ENCODE assay signal across 22 cellular contexts in the genomic region with DNA sequence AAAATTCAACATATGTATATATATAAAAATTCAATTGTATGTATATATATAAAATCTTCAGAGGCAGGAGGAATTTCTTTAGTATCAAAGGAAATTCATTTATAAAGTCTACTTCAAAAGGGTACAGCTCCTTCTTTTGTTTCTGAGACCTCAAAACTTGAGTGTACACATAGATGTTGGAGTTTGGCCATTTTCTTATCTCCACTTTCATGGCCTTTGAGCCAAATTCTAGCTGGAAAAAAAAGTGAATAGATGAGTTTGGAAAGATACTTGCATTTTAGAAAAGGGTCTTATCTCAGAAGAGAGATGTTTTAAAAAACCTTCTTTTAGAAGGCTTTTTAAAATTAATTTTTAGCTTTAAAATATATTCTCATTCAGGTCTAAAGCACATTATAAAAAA.
DNase-seq lines count a peak whose midpoint lies in the region; ATAC-seq, FAIRE-seq and TF ChIP-seq lines count a peak whose summit lies in the region.
"Had no signal": no experiment of that assay in that cellular context is flagged by ENCODE, and none has a peak within 500 bp of the region (broad histone marks: within the 10 kb centered on the region; RNA-seq: fewer than 3 reads in every experiment).

No MANE protein-coding gene starts in this region.

- H3K36me3 Mint-ChIP-seq in astrocyte (ENCODE audit: low read depth, unreplicated experiment) = peaks cover 3% of the 10 kb centered on the region

- intact Hi-C loops in HepG2 (cut with micrococcal nuclease; ENCODE audit: unreplicated experiment) = loop anchor here (5.0 to 10.0 kb wide), 3 partner anchors 43 to 76 kb away; no protein-coding TSS in a partner anchor

- no peak overlapping the region for H3K27ac Mint-ChIP-seq in astrocyte (ENCODE audit: unreplicated experiment)
- H3K27ac Mint-ChIP-seq: B cell; CD4-positive, alpha-beta T cell; CD8-positive, alpha-beta T cell had no signal

- H3K4me2 ChIP-seq in astrocyte (ENCODE audit: low read length) = no peak overlapping the region
- H3K4me2 ChIP-seq in HepG2 (ENCODE audit: low read depth, low read length) = no peak overlapping the region
- H3K4me2 ChIP-seq: A549; BLaER1 treated with 17β-estradiol and CSF1 and Interleukin-3, amounts not matched to agents 10 nM and 100 nM had no signal

- no peak overlapping the region for H2AFZ ChIP-seq in astrocyte (ENCODE audit: low read depth, low read length)
- no peak overlapping the region for H2AFZ ChIP-seq in HepG2 (ENCODE audit: low read length)

- FAIRE-seq in astrocyte (lab: Jason Lieb, UNC) (no peak), HepG2 (lab: Jason Lieb, UNC) (peak; percentile 12), small intestine (lab: Jason Lieb, UNC) (peak; percentile 53)
- FAIRE-seq: GM12891, GM19239 had no signal

- H3K9me3 ChIP-seq in astrocyte (ENCODE audit: insufficient read depth, low read depth, low read length) (no peaks in the 10 kb centered on the region), HepG2 (ENCODE audit: low read length) (no peaks in the 10 kb centered on the region), small intestine (ENCODE audit: control insufficient read depth, low read depth) (no peaks in the 10 kb centered on the region), SJCRH30 (replicated peaks) (no peaks in the 10 kb centered on the region)
- H3K9me3 ChIP-seq: A549; BLaER1 treated with 17β-estradiol and CSF1 and Interleukin-3, amounts not matched to agents 10 nM and 100 nM; Caco-2 had no signal

- no peaks in the 10 kb centered on the region for H3K9me3 Mint-ChIP-seq in astrocyte (ENCODE audit: unreplicated experiment)
- H3K9me3 Mint-ChIP-seq: CD4-positive, alpha-beta T cell; CD8-positive, alpha-beta T cell had no signal

- TF ChIP-seq POLR2A in HepG2 (IDR thresholded peaks at IDR 0.05; ENCODE audit: insufficient read depth in 1 of 2, low read depth in 2 of 2, low read length in 2 of 2) = no peak

- H3K9ac ChIP-seq in astrocyte (ENCODE audit: low read length) (no peak overlapping the region), HepG2 (ENCODE audit: insufficient read depth, low read depth, low read length) (no peak overlapping the region)
- H3K9ac ChIP-seq: BLaER1 treated with 17β-estradiol and CSF1 and Interleukin-3, amounts not matched to agents 10 nM and 100 nM had no signal

- no peaks in the 10 kb centered on the region for H4K20me1 ChIP-seq in astrocyte (ENCODE audit: insufficient read depth, low read length)
- H4K20me1 ChIP-seq in HepG2 (ENCODE audit: insufficient read depth, low read length) = no peaks in the 10 kb centered on the region

- no peak overlapping the region for H3K4me3 Mint-ChIP-seq in astrocyte (ENCODE audit: unreplicated experiment)
- H3K4me3 Mint-ChIP-seq: B cell; CD4-positive, alpha-beta T cell; CD8-positive, alpha-beta T cell had no signal

- CTCF ChIA-PET in HepG2 (lab: Yijun Ruan, JAX; ENCODE audit: low intra/inter-chr PET ratio, low total read pairs) = no interaction called here

- H3K27ac ChIP-seq in astrocyte (ENCODE audit: low read depth, low read length) (no peak overlapping the region), HepG2 (ENCODE audit: extremely low read length, insufficient read depth, low read length) (no peak overlapping the region), small intestine (ENCODE audit: low read depth in 1 of 2, low read length in 1 of 2) (no peak overlapping the region), SJCRH30 (no peak overlapping the region)
- H3K27ac ChIP-seq: A549; BLaER1 treated with 17β-estradiol and CSF1 and Interleukin-3, amounts not matched to agents 10 nM and 100 nM; C4-2B had no signal

- H3K36me3 ChIP-seq in astrocyte (ENCODE audit: insufficient read depth, low read length) (no peaks in the 10 kb centered on the region), HepG2 (replicated peaks in 1 of 2; ENCODE audit: control insufficient read depth in 1 of 2, insufficient read depth in 2 of 2, low read length in 2 of 2) (peaks cover 0 to under 1% of the 10 kb centered on the region in 2 experiments; a peak in 1 of 5 replicates), small intestine (ENCODE audit: control insufficient read depth in 2 of 2, insufficient read depth in 2 of 2, low read length in 2 of 2) (peaks cover 0 to 4% of the 10 kb centered on the region in 2 donors), SJCRH30 (peaks cover 11% of the 10 kb centered on the region)

- H3K4me1 Mint-ChIP-seq in astrocyte (ENCODE audit: low read depth, unreplicated experiment) = peaks cover 12% of the 10 kb centered on the region
- H3K4me1 Mint-ChIP-seq: B cell had no signal

- TF ChIP-seq CTCF in astrocyte (IDR thresholded peaks at IDR 0.05; ENCODE audit: insufficient read depth, low read depth, low read length) (no peak), fibroblast of the aortic adventitia (IDR thresholded peaks at IDR 0.05; ENCODE audit: insufficient read depth, low read length) (no peak), HepG2 (CRISPR knock-in tag; IDR thresholded peaks at IDR 0.05) (no peak)

- POLR2A ChIA-PET in HepG2 (lab: Yijun Ruan, JAX) = no interaction called here

- H3K4me3 ChIP-seq in astrocyte (ENCODE audit: insufficient read depth, low read depth, low read length) (no peak overlapping the region), fibroblast of the aortic adventitia (ENCODE audit: low read depth, low read length) (no peak overlapping the region), HepG2 (replicated peaks in 1 of 3; ENCODE audit: insufficient read depth in 1 of 3, low read depth in 2 of 3, low read length in 3 of 3) (no peak overlapping the region), small intestine (ENCODE audit: low read depth in 1 of 2, low read length in 2 of 2) (no peak overlapping the region), SJCRH30 (no peak overlapping the region)
- H3K4me3 ChIP-seq: A549; BLaER1 treated with 17β-estradiol and CSF1 and Interleukin-3, amounts not matched to agents 10 nM and 100 nM had no signal

- peak; percentile 20 for DNase-seq in astrocyte (ENCODE audit: low read depth)
- peak; percentile 63 for DNase-seq in fibroblast of the aortic adventitia (ENCODE audit: low read depth)
- DNase-seq in HepG2 (ENCODE audit: low spot score) = peak; percentile 22
- DNase-seq in small intestine = no peak
- DNase-seq in NCI-H510A treated with DMSO at 0.1 percent for 48 hours (lab: John Stamatoyannopoulos, UW) = no peak
- no peak for DNase-seq in germinal center (ENCODE audit: low spot score)
- no peak for DNase-seq in SJCRH30
- DNase-seq in NOMO-1 treated with dmso at 0.1 percent for 144 hours (lab: John Stamatoyannopoulos, UW; ENCODE audit: unreplicated experiment) = no peak
- DNase-seq: 8988T; AML-193; Caco-2; Calu3; CD4-positive, alpha-beta T cell; CD8-positive, alpha-beta T cell; DMS79 treated with DMSO at 0.1 percent for 48 hours; GF-D8 had no signal

- no peaks in the 10 kb centered on the region for H3K27me3 Mint-ChIP-seq in astrocyte (ENCODE audit: low read depth, unreplicated experiment)
- H3K27me3 Mint-ChIP-seq: B cell; CD4-positive, alpha-beta T cell had no signal

- no peak for ATAC-seq in HepG2
- ATAC-seq: A549; CD8-positive, alpha-beta T cell had no signal

- peak in 1 of 2 experiments; percentile 29; a peak in 1 of 4 replicates for TF ChIP-seq EP300 in HepG2 (IDR thresholded peaks at IDR 0.05; ENCODE audit: low read depth in 2 of 2, low read length in 2 of 2)
- TF ChIP-seq EP300 in HepG2 (CRISPR knock-in tag; IDR thresholded peaks at IDR 0.05; ENCODE audit: borderline replicate concordance) = no peak

- H3K4me1 ChIP-seq in astrocyte (ENCODE audit: insufficient read depth, low read length) (no peaks in the 10 kb centered on the region), HepG2 (ENCODE audit: insufficient read depth, low read length) (peaks cover 17% of the 10 kb centered on the region; the same call in 1 of the 2 replicates), small intestine (ENCODE audit: control insufficient read depth in 2 of 2, insufficient read depth in 1 of 2, low read depth in 1 of 2, low read length in 1 of 2) (no peaks in the 10 kb centered on the region), SJCRH30 (0 out of 2 replicates have a peak, but pooled peaks cover 5% of the 10 kb centered on the region)
- H3K4me1 ChIP-seq: A549; BLaER1 treated with 17β-estradiol and CSF1 and Interleukin-3, amounts not matched to agents 10 nM and 100 nM had no signal

- BruUV-seq in HepG2 (replicated peaks; lab: Mats Ljungman, UMichigan) = no TSS peak

- no peaks in the 10 kb centered on the region for H3K27me3 ChIP-seq in astrocyte (ENCODE audit: insufficient read depth, low read length)
- H3K27me3 ChIP-seq in HepG2 (ENCODE audit: control insufficient read depth in 1 of 2, insufficient read depth in 2 of 2, low read length in 2 of 2) = no peaks in the 10 kb centered on the region
- no peaks in the 10 kb centered on the region for H3K27me3 ChIP-seq in small intestine (ENCODE audit: control insufficient read depth in 2 of 2, insufficient read depth in 2 of 2, low read length in 2 of 2)
- no peaks in the 10 kb centered on the region for H3K27me3 ChIP-seq in SJCRH30
- H3K27me3 ChIP-seq: BLaER1 treated with 17β-estradiol and CSF1 and Interleukin-3, amounts not matched to agents 10 nM and 100 nM had no signal

- no peaks in the 10 kb centered on the region for H3K79me2 ChIP-seq in astrocyte (ENCODE audit: insufficient read depth, low read length)
- no peaks in the 10 kb centered on the region for H3K79me2 ChIP-seq in HepG2 (ENCODE audit: insufficient read depth, low read length)

- TF ChIP-seq RAD21 in HepG2 (CRISPR knock-in tag; IDR thresholded peaks at IDR 0.05) = no peak

- in situ Hi-C loops in HepG2 (cut with HindIII; ENCODE audit: extremely low pct_ligation_motif_present, low pct_unique_long_range_greater_than_20kb) = no loop called here

TF ChIP-seq in HepG2, 621 proteins besides CTCF, POLR2A, EP300 and RAD21 (continues in another document):
- TF ChIP-seq ZNF138 (CRISPR knock-in tag; IDR thresholded peaks at IDR 0.05; ENCODE audit: low read depth) (no peak), FIP1L1 (IDR thresholded peaks at IDR 0.05; ENCODE audit: borderline replicate concordance, insufficient read depth, low read depth, low read length) (no peak), ZBTB42 (CRISPR knock-in tag; IDR thresholded peaks at IDR 0.05) (no peak), ATM (IDR thresholded peaks at IDR 0.05; ENCODE audit: borderline replicate concordance) (no peak)

Comparison
In these comparisons a context has a peak if more than half of its experiments do, and no peak if none do; other contexts are left out.
1. DNase-seq: peak in astrocyte (single experiment), fibroblast of the aortic adventitia (single experiment) and HepG2 (single experiment); none in small intestine (single experiment), NCI-H510A treated with DMSO at 0.1 percent for 48 hours (single experiment), germinal center (single experiment), SJCRH30 (0 of 2) and NOMO-1 treated with dmso at 0.1 percent for 144 hours (single experiment).